ENCODE assay signal across 7 cellular contexts in the genomic region with DNA sequence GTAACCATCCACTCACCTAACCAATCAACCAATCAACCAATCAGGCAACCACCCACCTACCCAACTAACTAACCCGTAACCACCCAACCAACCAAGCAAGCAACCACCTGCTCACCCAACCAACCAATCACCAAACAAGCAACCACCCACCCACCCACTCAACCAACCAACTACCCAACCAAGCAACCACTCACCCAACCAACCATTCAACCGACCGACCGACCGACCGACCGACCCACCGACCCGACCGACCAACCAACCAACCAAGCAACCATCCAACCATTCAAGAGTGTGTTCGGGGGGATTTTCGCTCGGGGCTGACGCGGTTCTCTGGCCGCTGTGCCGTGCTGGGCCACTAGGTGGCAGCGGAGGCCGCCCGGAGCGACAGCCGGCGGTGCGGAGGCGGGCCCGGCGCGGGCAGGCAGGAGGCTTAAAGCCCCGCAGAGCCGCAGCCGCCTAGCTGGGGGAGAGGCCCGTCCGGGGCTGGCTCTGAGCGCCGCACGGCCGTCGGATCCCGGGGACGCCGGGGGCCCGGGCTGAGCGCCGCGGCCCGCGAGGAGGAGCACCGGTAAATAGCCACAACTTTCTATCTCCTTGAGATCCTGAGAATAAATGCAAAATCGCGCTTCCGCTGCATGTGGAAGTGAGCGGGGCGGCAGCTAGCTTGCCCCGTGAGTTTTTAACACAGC. TPM values are rescaled to one million over a fixed set of nuclear protein-coding genes. Genes with fewer than 3 reads are reported as not detected.
DNase-seq lines count a peak whose midpoint lies in the region; ATAC-seq, FAIRE-seq and TF ChIP-seq lines count a peak whose summit lies in the region.

A gene (plus strand): TSS at position 443 of the 689 bp plus-strand sequence. CDS start 1,617 bp downstream, outside the sequence.

- H3K4me1 Mint-ChIP-seq in HFFc6 (ENCODE audit: low read depth) = no peaks in the 10 kb centered on the region; the same call in 1 of the 2 replicates

- peaks cover 25% of the 10 kb centered on the region for H3K27me3 Mint-ChIP-seq in HFFc6 (ENCODE audit: insufficient read depth)

- no peak within 1 kb of the TSS for H3K4me3 Mint-ChIP-seq in HFFc6

- DNase-seq in GM12891 (ENCODE audit: insufficient read length, low spot score) (peak; percentile 95), HFFc6 (no peak), NAMALWA (ENCODE audit: low spot score) (peak; percentile 72), left kidney (ENCODE audit: low read depth, low spot score) (peak; percentile 79)
- peak; percentile 41 for DNase-seq in central memory CD4-positive, alpha-beta T cell
- DNase-seq in stimulated activated CD4-positive, alpha-beta T cell treated with anti-CD3 and anti-CD28 coated beads, Interleukin-2, amount 100 ng/mL, for 48 hours = peak; percentile 73 to 77

- peak; percentile 85 for TF ChIP-seq CTCF in HFFc6 (IDR thresholded peaks at IDR 0.05)

- no peaks in the 10 kb centered on the region for H3K36me3 Mint-ChIP-seq in HFFc6 (ENCODE audit: low read depth)

- FAIRE-seq in GM12891 (lab: Jason Lieb, UNC) = peak; percentile 95

- H3K9me3 Mint-ChIP-seq in HFFc6 = no peaks in the 10 kb centered on the region

- no peak within 1 kb of the TSS for H3K27ac Mint-ChIP-seq in HFFc6

- peak; percentile 86 to 93 for ATAC-seq in activated CD4-positive, CD25-positive, alpha-beta regulatory T cell treated with anti-CD3 and anti-CD28 coated beads, Interleukin-2, amount 50 U/mL, for 24 hours

- no peak for TF ChIP-seq POLR2A in GM12891 (IDR thresholded peaks at IDR 0.05; ENCODE audit: low read depth, low read length)

TF ChIP-seq in GM12891, 5 proteins besides CTCF, POLR2A, EP300 and RAD21:
- TF ChIP-seq SPI1 (IDR thresholded peaks at IDR 0.05; ENCODE audit: low read depth, low read length) (no peak), PAX5 (IDR thresholded peaks at IDR 0.05; ENCODE audit: insufficient read depth, low read length, severe bottlenecking) (no peak), POLR2AphosphoS5 (IDR thresholded peaks at IDR 0.05; ENCODE audit: low read depth, low read length) (no peak), POU2F2 (IDR thresholded peaks at IDR 0.05; ENCODE audit: low read depth, low read length) (no peak), TAF1 (IDR thresholded peaks at IDR 0.05; ENCODE audit: low read depth, low read length) (no peak)

RNA-seq across cellular contexts. Expression of the gene that starts here (rescaled TPM):
- not detected for polyA plus RNA-seq in GM12891 (2012; ENCODE audit: low read depth, missing spikeins)
- not detected for total RNA-seq in HFFc6 (2021; fragmentation: NEBNext Ultra II Directional; extraction: Animal tissue kit (Norgen Biotek cat#: 25700))
